12 cellular contexts compared by ENCODE assay signal in the genomic region with DNA sequence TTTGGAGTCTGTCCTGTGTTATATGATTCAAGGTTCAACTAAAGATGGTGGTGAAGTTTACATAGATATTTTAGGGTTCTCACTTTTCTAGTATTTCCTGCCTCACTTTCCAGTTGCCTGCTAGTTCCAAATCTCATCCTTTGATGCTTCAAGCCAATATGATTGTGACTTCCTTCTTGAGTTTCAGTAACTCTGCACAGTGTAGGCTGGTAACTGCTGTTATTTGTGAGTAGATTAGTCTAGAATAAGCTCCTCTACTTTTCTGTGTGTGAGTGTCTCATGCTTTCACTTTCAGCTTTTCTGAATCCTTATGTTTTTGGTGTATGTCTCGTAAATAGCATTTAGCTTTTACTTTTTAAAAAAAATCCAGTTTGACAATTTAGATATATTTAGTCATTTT. TPM values are rescaled to one million over a fixed set of nuclear protein-coding genes. Genes with fewer than 3 reads are reported as not detected.
DNase-seq lines count a peak whose midpoint lies in the region; ATAC-seq, FAIRE-seq and TF ChIP-seq lines count a peak whose summit lies in the region.
"Had no signal": no experiment of that assay in that cellular context is flagged by ENCODE, and none has a peak within 500 bp of the region (broad histone marks: within the 10 kb centered on the region; RNA-seq: fewer than 3 reads in every experiment).

No MANE protein-coding gene starts in this region.

- H3K27ac Mint-ChIP-seq in CD8-positive, alpha-beta T cell, result no peak overlapping the region
- H3K27ac Mint-ChIP-seq in T-helper 2 cell treated with Interferon-gamma antibody and Interleukin-4, amounts not matched to agents 5 μg/mL and 100 μg/mL, for 36 hours, result peak overlapping the region; percentile 18

- ATAC-seq in CD8-positive, alpha-beta T cell, result peak; percentile 38
- ATAC-seq in GM19035 (IDR thresholded peaks at IDR 0.05; ENCODE audit: unreplicated experiment) (peak; percentile 75), HG02852 (IDR thresholded peaks at IDR 0.05; ENCODE audit: unreplicated experiment) (peak; percentile 86), GM21737 (IDR thresholded peaks at IDR 0.05; ENCODE audit: unreplicated experiment) (no peak)

- no peak for FAIRE-seq in small intestine (lab: Jason Lieb, UNC)

- intact Hi-C loops in CD8-positive, alpha-beta T cell (cut with DNase I, micrococcal nuclease), result no loop called here

- no peak overlapping the region for H3K4me3 ChIP-seq in CD8-positive, alpha-beta T cell (ENCODE audit: low read depth, low read length)
- H3K4me3 ChIP-seq in small intestine (ENCODE audit: low read depth in 1 of 2, low read length in 2 of 2), result no peak overlapping the region
- H3K4me3 ChIP-seq: BLaER1 treated with 17β-estradiol and CSF1 and Interleukin-3, amounts not matched to agents 10 nM and 100 nM; spleen had no signal

- no peaks in the 10 kb centered on the region for H3K27me3 ChIP-seq in CD8-positive, alpha-beta T cell (ENCODE audit: insufficient read depth, low read length)
- H3K27me3 ChIP-seq in small intestine (ENCODE audit: control insufficient read depth in 2 of 2, insufficient read depth in 2 of 2, low read length in 2 of 2), result no peaks in the 10 kb centered on the region
- H3K27me3 ChIP-seq: BLaER1 treated with 17β-estradiol and CSF1 and Interleukin-3, amounts not matched to agents 10 nM and 100 nM; brain microvascular endothelial cell; spleen had no signal

- H3K36me3 ChIP-seq in CD8-positive, alpha-beta T cell (ENCODE audit: insufficient read depth, low read length), result no peaks in the 10 kb centered on the region
- no peaks in the 10 kb centered on the region for H3K36me3 ChIP-seq in small intestine (ENCODE audit: control insufficient read depth in 2 of 2, insufficient read depth in 2 of 2, low read length in 2 of 2)

- H3K4me1 Mint-ChIP-seq in CD8-positive, alpha-beta T cell (ENCODE audit: low read depth), result peaks cover 28% of the 10 kb centered on the region
- peaks cover 24% of the 10 kb centered on the region for H3K4me1 Mint-ChIP-seq in T-helper 2 cell treated with Interferon-gamma antibody and Interleukin-4, amounts not matched to agents 5 μg/mL and 100 μg/mL, for 36 hours (ENCODE audit: low read depth)

- peak overlapping the region; percentile 10 for H3K4me3 Mint-ChIP-seq in CD8-positive, alpha-beta T cell
- peak overlapping the region; percentile 52 for H3K4me3 Mint-ChIP-seq in T-helper 2 cell treated with Interferon-gamma antibody and Interleukin-4, amounts not matched to agents 5 μg/mL and 100 μg/mL, for 36 hours

- H3K9me3 Mint-ChIP-seq in CD8-positive, alpha-beta T cell, result peaks cover 2% of the 10 kb centered on the region
- H3K9me3 Mint-ChIP-seq in T-helper 2 cell treated with Interferon-gamma antibody and Interleukin-4, amounts not matched to agents 5 μg/mL and 100 μg/mL, for 36 hours, result peaks cover 20% of the 10 kb centered on the region

- H3K27me3 Mint-ChIP-seq in CD8-positive, alpha-beta T cell (ENCODE audit: low read depth), result no peaks in the 10 kb centered on the region
- H3K27me3 Mint-ChIP-seq in T-helper 2 cell treated with Interferon-gamma antibody and Interleukin-4, amounts not matched to agents 5 μg/mL and 100 μg/mL, for 36 hours (ENCODE audit: low read depth), result no peaks in the 10 kb centered on the region

- H3K27ac ChIP-seq in CD8-positive, alpha-beta T cell (ENCODE audit: low read depth, low read length), result no peak overlapping the region
- H3K27ac ChIP-seq in small intestine (ENCODE audit: low read depth in 1 of 2, low read length in 1 of 2), result no peak overlapping the region
- H3K27ac ChIP-seq: BLaER1 treated with 17β-estradiol and CSF1 and Interleukin-3, amounts not matched to agents 10 nM and 100 nM; brain microvascular endothelial cell had no signal

- H3K4me1 ChIP-seq in CD8-positive, alpha-beta T cell (ENCODE audit: insufficient read depth, low read length), result peaks cover 16% of the 10 kb centered on the region
- H3K4me1 ChIP-seq in small intestine (ENCODE audit: control insufficient read depth in 2 of 2, insufficient read depth in 1 of 2, low read depth in 1 of 2, low read length in 1 of 2), result peaks cover 0 to 4% of the 10 kb centered on the region in 2 donors

- DNase-seq in CD8-positive, alpha-beta T cell, result no peak
- no peak for DNase-seq in T-helper 2 cell treated with Interferon-gamma antibody and Interleukin-4, amounts not matched to agents 5 μg/mL and 100 μg/mL, for 36 hours (ENCODE audit: low spot score)
- DNase-seq in mucosa of gallbladder (ENCODE audit: low spot score) (no peak), NAMALWA (ENCODE audit: low spot score) (no peak), small intestine (no peak)
- DNase-seq: brain microvascular endothelial cell, KBM-7, spleen had no signal

- CTCF ChIA-PET in CD8-positive, alpha-beta T cell (lab: Charles Lee), result no interaction called here

- 75 to 95% (median 82%) methylated on average over 1 of the region's 1 CpG for WGBS in small intestine, 3 donors

- H3K36me3 Mint-ChIP-seq in CD8-positive, alpha-beta T cell, result peaks cover 6% of the 10 kb centered on the region
- peaks cover 10% of the 10 kb centered on the region for H3K36me3 Mint-ChIP-seq in T-helper 2 cell treated with Interferon-gamma antibody and Interleukin-4, amounts not matched to agents 5 μg/mL and 100 μg/mL, for 36 hours (ENCODE audit: low read depth)

- TF ChIP-seq CTCF in CD8-positive, alpha-beta T cell (IDR thresholded peaks at IDR 0.05), result no peak

- no peaks in the 10 kb centered on the region for H3K9me3 ChIP-seq in CD8-positive, alpha-beta T cell (ENCODE audit: low read length)
- H3K9me3 ChIP-seq in small intestine (ENCODE audit: control insufficient read depth, low read depth), result no peaks in the 10 kb centered on the region

- POLR2A ChIA-PET in CD8-positive, alpha-beta T cell (lab: Charles Lee), result no interaction called here

RNA-seq across cellular contexts. Expression of a gene that starts 42.6 kb away (rescaled TPM):
- 10 to 100 TPM; 25.9 to 28.2 TPM for total RNA-seq in CD8-positive, alpha-beta T cell
- 72.7 TPM for total RNA-seq in mucosa of gallbladder
- polyA plus RNA-seq in small intestine, result 10 to 100 TPM; 18.4 to 48.1 (median 24.6) TPM
